Comparison of ENCODE assay signal across 1 cellular context in the genomic region with DNA sequence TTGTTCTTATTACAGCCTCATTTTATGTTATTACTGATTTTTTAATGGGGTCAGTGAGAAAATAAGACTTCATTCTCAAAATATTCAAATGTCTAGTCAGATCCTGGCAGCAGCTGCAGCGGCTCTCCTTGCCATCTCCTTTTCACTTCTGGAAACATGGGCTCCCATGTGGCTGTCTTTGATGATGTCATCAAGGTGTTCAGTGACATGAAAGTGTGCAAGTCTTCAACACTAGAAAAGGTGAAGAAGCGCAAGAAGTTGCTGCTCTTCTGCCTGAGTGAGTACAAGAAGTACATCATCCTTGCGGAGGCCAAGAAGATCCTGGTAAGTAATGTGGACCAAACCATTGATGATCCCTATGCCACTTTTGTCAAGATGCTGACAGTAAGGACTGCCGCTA.
TF ChIP-seq lines count a peak whose summit lies in the region.

No MANE protein-coding gene starts in this region.

TF ChIP-seq in H1, 55 proteins besides CTCF, POLR2A, EP300 and RAD21:
- TF ChIP-seq EZH2 (IDR thresholded peaks at IDR 0.05; ENCODE audit: low read depth, low read length, severe bottlenecking) (no peak), TBP (IDR thresholded peaks at IDR 0.05; ENCODE audit: low read depth, low read length) (no peak), TCF12 (IDR thresholded peaks at IDR 0.05; ENCODE audit: low read depth, low read length) (no peak), JUND (IDR thresholded peaks at IDR 0.05; ENCODE audit: low read length) (no peak), SIRT6 (IDR thresholded peaks at IDR 0.05; ENCODE audit: low read length) (no peak), CHD2 (IDR thresholded peaks at IDR 0.05; ENCODE audit: low read length) (no peak), SP2 (IDR thresholded peaks at IDR 0.05; ENCODE audit: low read length) (no peak), CBX8 (IDR thresholded peaks at IDR 0.05; ENCODE audit: borderline replicate concordance, low read depth, low read length) (no peak), KDM1A (IDR thresholded peaks at IDR 0.05; ENCODE audit: borderline replicate concordance, low read length) (no peak), CTBP2 (IDR thresholded peaks at IDR 0.05; ENCODE audit: borderline replicate concordance, insufficient read depth, insufficient read length, low read length) (no peak), CEBPB (IDR thresholded peaks at IDR 0.05; ENCODE audit: low read depth, low read length) (no peak)
- TF ChIP-seq, protein P1, sequence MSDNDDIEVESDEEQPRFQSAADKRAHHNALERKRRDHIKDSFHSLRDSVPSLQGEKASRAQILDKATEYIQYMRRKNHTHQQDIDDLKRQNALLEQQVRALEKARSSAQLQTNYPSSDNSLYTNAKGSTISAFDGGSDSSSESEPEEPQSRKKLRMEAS (IDR thresholded peaks at IDR 0.05), result no peak
- TF ChIP-seq, protein P2, sequence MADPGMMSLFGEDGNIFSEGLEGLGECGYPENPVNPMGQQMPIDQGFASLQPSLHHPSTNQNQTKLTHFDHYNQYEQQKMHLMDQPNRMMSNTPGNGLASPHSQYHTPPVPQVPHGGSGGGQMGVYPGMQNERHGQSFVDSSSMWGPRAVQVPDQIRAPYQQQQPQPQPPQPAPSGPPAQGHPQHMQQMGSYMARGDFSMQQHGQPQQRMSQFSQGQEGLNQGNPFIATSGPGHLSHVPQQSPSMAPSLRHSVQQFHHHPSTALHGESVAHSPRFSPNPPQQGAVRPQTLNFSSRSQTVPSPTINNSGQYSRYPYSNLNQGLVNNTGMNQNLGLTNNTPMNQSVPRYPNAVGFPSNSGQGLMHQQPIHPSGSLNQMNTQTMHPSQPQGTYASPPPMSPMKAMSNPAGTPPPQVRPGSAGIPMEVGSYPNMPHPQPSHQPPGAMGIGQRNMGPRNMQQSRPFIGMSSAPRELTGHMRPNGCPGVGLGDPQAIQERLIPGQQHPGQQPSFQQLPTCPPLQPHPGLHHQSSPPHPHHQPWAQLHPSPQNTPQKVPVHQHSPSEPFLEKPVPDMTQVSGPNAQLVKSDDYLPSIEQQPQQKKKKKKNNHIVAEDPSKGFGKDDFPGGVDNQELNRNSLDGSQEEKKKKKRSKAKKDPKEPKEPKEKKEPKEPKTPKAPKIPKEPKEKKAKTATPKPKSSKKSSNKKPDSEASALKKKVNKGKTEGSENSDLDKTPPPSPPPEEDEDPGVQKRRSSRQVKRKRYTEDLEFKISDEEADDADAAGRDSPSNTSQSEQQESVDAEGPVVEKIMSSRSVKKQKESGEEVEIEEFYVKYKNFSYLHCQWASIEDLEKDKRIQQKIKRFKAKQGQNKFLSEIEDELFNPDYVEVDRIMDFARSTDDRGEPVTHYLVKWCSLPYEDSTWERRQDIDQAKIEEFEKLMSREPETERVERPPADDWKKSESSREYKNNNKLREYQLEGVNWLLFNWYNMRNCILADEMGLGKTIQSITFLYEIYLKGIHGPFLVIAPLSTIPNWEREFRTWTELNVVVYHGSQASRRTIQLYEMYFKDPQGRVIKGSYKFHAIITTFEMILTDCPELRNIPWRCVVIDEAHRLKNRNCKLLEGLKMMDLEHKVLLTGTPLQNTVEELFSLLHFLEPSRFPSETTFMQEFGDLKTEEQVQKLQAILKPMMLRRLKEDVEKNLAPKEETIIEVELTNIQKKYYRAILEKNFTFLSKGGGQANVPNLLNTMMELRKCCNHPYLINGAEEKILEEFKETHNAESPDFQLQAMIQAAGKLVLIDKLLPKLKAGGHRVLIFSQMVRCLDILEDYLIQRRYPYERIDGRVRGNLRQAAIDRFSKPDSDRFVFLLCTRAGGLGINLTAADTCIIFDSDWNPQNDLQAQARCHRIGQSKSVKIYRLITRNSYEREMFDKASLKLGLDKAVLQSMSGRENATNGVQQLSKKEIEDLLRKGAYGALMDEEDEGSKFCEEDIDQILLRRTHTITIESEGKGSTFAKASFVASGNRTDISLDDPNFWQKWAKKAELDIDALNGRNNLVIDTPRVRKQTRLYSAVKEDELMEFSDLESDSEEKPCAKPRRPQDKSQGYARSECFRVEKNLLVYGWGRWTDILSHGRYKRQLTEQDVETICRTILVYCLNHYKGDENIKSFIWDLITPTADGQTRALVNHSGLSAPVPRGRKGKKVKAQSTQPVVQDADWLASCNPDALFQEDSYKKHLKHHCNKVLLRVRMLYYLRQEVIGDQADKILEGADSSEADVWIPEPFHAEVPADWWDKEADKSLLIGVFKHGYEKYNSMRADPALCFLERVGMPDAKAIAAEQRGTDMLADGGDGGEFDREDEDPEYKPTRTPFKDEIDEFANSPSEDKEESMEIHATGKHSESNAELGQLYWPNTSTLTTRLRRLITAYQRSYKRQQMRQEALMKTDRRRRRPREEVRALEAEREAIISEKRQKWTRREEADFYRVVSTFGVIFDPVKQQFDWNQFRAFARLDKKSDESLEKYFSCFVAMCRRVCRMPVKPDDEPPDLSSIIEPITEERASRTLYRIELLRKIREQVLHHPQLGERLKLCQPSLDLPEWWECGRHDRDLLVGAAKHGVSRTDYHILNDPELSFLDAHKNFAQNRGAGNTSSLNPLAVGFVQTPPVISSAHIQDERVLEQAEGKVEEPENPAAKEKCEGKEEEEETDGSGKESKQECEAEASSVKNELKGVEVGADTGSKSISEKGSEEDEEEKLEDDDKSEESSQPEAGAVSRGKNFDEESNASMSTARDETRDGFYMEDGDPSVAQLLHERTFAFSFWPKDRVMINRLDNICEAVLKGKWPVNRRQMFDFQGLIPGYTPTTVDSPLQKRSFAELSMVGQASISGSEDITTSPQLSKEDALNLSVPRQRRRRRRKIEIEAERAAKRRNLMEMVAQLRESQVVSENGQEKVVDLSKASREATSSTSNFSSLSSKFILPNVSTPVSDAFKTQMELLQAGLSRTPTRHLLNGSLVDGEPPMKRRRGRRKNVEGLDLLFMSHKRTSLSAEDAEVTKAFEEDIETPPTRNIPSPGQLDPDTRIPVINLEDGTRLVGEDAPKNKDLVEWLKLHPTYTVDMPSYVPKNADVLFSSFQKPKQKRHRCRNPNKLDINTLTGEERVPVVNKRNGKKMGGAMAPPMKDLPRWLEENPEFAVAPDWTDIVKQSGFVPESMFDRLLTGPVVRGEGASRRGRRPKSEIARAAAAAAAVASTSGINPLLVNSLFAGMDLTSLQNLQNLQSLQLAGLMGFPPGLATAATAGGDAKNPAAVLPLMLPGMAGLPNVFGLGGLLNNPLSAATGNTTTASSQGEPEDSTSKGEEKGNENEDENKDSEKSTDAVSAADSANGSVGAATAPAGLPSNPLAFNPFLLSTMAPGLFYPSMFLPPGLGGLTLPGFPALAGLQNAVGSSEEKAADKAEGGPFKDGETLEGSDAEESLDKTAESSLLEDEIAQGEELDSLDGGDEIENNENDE (IDR thresholded peaks at IDR 0.05; ENCODE audit: insufficient replicate concordance, low read length), result no peak
